8 cellular contexts compared by ENCODE assay signal in genomic region chr3:3200632-3201212, GRCh38. TPM values are rescaled to one million over a fixed set of nuclear protein-coding genes. Genes with fewer than 3 reads are reported as not detected.
DNase-seq lines count a peak whose midpoint lies in the region; ATAC-seq, FAIRE-seq and TF ChIP-seq lines count a peak whose summit lies in the region.

No MANE protein-coding gene starts in this region.

- no peak overlapping the region for H3K9ac ChIP-seq in astrocyte (ENCODE audit: low read length)

- no peak for FAIRE-seq in astrocyte (lab: Jason Lieb, UNC)
- FAIRE-seq in small intestine (lab: Jason Lieb, UNC): no peak

- WGBS in small intestine, 3 donors: 25 to 28% (median 26%) methylated on average over 7 of the region's 7 CpGs

- H3K79me2 ChIP-seq in astrocyte (ENCODE audit: insufficient read depth, low read length): no peaks in the 10 kb centered on the region

- no peaks in the 10 kb centered on the region for H3K9me3 Mint-ChIP-seq in Caco-2 (ENCODE audit: unreplicated experiment)
- H3K9me3 Mint-ChIP-seq in astrocyte (ENCODE audit: unreplicated experiment): no peaks in the 10 kb centered on the region

- H3K36me3 Mint-ChIP-seq in Caco-2 (ENCODE audit: insufficient read depth, unreplicated experiment) (no peaks in the 10 kb centered on the region), astrocyte (ENCODE audit: low read depth, unreplicated experiment) (no peaks in the 10 kb centered on the region)

- peak; percentile 64 for ATAC-seq in GM18861 (IDR thresholded peaks at IDR 0.05; ENCODE audit: unreplicated experiment)
- ATAC-seq in HG03064 (IDR thresholded peaks at IDR 0.05; ENCODE audit: low read depth, unreplicated experiment): peak; percentile 74

- H3K27ac ChIP-seq in astrocyte (ENCODE audit: low read depth, low read length) (no peak overlapping the region), small intestine (ENCODE audit: low read depth in 1 of 2, low read length in 1 of 2) (no peak overlapping the region)

- TF ChIP-seq CTCF in Caco-2 (IDR thresholded peaks at IDR 0.05; ENCODE audit: insufficient read depth in 1 of 2, low read depth in 1 of 2, low read length in 1 of 2, severe bottlenecking in 1 of 2, unreplicated experiment in 1 of 2): peak; percentile 64 to 68
- peak; percentile 91 for TF ChIP-seq CTCF in astrocyte (IDR thresholded peaks at IDR 0.05; ENCODE audit: insufficient read depth, low read depth, low read length)

- H3K4me1 Mint-ChIP-seq in Caco-2 (ENCODE audit: low read depth, unreplicated experiment) (peaks cover 6% of the 10 kb centered on the region), astrocyte (ENCODE audit: low read depth, unreplicated experiment) (no peaks in the 10 kb centered on the region)

- CTCF ChIA-PET in Caco-2 (lab: Charles Lee): interaction anchor here (1.0 to 2.3 kb wide), 3 partner anchors 797 to 1090 kb away, joined by 5 to 11 read pairs (median 8); no protein-coding TSS in a partner anchor

- H3K27ac Mint-ChIP-seq in Caco-2 (ENCODE audit: unreplicated experiment): no peak overlapping the region
- no peak overlapping the region for H3K27ac Mint-ChIP-seq in astrocyte (ENCODE audit: unreplicated experiment)

- H3K4me3 ChIP-seq in Caco-2 (ENCODE audit: low read depth, low read length): no peak overlapping the region
- no peak overlapping the region for H3K4me3 ChIP-seq in astrocyte (ENCODE audit: insufficient read depth, low read depth, low read length)
- H3K4me3 ChIP-seq in small intestine (ENCODE audit: low read depth in 1 of 2, low read length in 2 of 2): no peak overlapping the region

- no peaks in the 10 kb centered on the region for H3K4me1 ChIP-seq in Caco-2
- no peaks in the 10 kb centered on the region for H3K4me1 ChIP-seq in astrocyte (ENCODE audit: insufficient read depth, low read length)
- no peaks in the 10 kb centered on the region for H3K4me1 ChIP-seq in small intestine (ENCODE audit: control insufficient read depth in 2 of 2, insufficient read depth in 1 of 2, low read depth in 1 of 2, low read length in 1 of 2)

- POLR2A ChIA-PET in Caco-2 (lab: Charles Lee): no interaction called here

- H3K36me3 ChIP-seq in Caco-2 (ENCODE audit: control insufficient read depth, insufficient read depth, low read length): no peaks in the 10 kb centered on the region
- H3K36me3 ChIP-seq in astrocyte (ENCODE audit: insufficient read depth, low read length): no peaks in the 10 kb centered on the region
- H3K36me3 ChIP-seq in small intestine (ENCODE audit: control insufficient read depth in 2 of 2, insufficient read depth in 2 of 2, low read length in 2 of 2): no peaks in the 10 kb centered on the region

- H4K20me1 ChIP-seq in astrocyte (ENCODE audit: insufficient read depth, low read length): no peaks in the 10 kb centered on the region

- DNase-seq in Caco-2 (peak; percentile 41 to 62), NCI-H2227 treated with DMSO at 0.1 percent for 48 hours (lab: John Stamatoyannopoulos, UW) (peak; percentile 15), astrocyte (ENCODE audit: low read depth) (peak; percentile 59), iPS DF 4.7 (ENCODE audit: extremely low read depth, low spot score) (peak; percentile 19), small intestine (peak; percentile 63)
- DNase-seq in activated effector memory CD4-positive, alpha-beta T cell treated with anti-CD3 and anti-CD28 coated beads, Interleukin-2, amount 50 U/mL, for 16 hours: no peak

- H3K4me2 ChIP-seq in astrocyte (ENCODE audit: low read length): no peak overlapping the region

- no peak overlapping the region for H2AFZ ChIP-seq in astrocyte (ENCODE audit: low read depth, low read length)

- no peak overlapping the region for H3K4me3 Mint-ChIP-seq in Caco-2 (ENCODE audit: unreplicated experiment)
- no peak overlapping the region for H3K4me3 Mint-ChIP-seq in astrocyte (ENCODE audit: unreplicated experiment)

- H3K27me3 Mint-ChIP-seq in Caco-2 (ENCODE audit: insufficient read depth, unreplicated experiment) (peaks cover 3% of the 10 kb centered on the region), astrocyte (ENCODE audit: low read depth, unreplicated experiment) (peaks cover 19% of the 10 kb centered on the region)

- no peaks in the 10 kb centered on the region for H3K9me3 ChIP-seq in Caco-2
- H3K9me3 ChIP-seq in astrocyte (ENCODE audit: insufficient read depth, low read depth, low read length): no peaks in the 10 kb centered on the region
- H3K9me3 ChIP-seq in small intestine (ENCODE audit: control insufficient read depth, low read depth): no peaks in the 10 kb centered on the region

- intact Hi-C loops in Caco-2 (cut with micrococcal nuclease; ENCODE audit: unreplicated experiment): loop anchor here (1.0 to 10.0 kb wide), 4 partner anchors 124 to 1090 kb away; no protein-coding TSS in a partner anchor

- H3K27me3 ChIP-seq in Caco-2 (replicated peaks; ENCODE audit: control insufficient read depth, insufficient read depth, low read length) (no peaks in the 10 kb centered on the region), astrocyte (ENCODE audit: insufficient read depth, low read length) (peaks cover 5% of the 10 kb centered on the region), small intestine (ENCODE audit: control insufficient read depth in 2 of 2, insufficient read depth in 2 of 2, low read length in 2 of 2) (no peaks in the 10 kb centered on the region)

- BruUV-seq in Caco-2 (replicated peaks; lab: Mats Ljungman, UMichigan): no TSS peak

RNA-seq across cellular contexts. Expression of gene CRBN, which starts 21.2 kb away (rescaled TPM):
- total RNA-seq in Caco-2 (2022) (38.0 and 42.1 TPM in 2 replicates), astrocyte (26.1 and 28.2 TPM in 2 replicates)
- polyA plus RNA-seq in small intestine: 10 to 100 TPM; 26.6 to 33.8 (median 32.4) TPM
